1 cellular context compared by ENCODE assay signal in genomic region chr3:98188553-98188952, GRCh38.
A peak's percentile ranks its signal among the peaks of the same experiment; 100 is the strongest.
TF ChIP-seq lines count a peak whose summit lies in the region.

No MANE protein-coding gene starts in this region.

TF ChIP-seq in H1, 55 proteins besides CTCF, POLR2A, EP300 and RAD21:
- no peak for TF ChIP-seq GABPA (IDR thresholded peaks at IDR 0.05; ENCODE audit: borderline replicate concordance, insufficient read depth, low read length)
- TF ChIP-seq, protein P1, sequence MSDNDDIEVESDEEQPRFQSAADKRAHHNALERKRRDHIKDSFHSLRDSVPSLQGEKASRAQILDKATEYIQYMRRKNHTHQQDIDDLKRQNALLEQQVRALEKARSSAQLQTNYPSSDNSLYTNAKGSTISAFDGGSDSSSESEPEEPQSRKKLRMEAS (IDR thresholded peaks at IDR 0.05), result peak; percentile 70
